ENCODE assay signal across 24 cellular contexts in the genomic region with DNA sequence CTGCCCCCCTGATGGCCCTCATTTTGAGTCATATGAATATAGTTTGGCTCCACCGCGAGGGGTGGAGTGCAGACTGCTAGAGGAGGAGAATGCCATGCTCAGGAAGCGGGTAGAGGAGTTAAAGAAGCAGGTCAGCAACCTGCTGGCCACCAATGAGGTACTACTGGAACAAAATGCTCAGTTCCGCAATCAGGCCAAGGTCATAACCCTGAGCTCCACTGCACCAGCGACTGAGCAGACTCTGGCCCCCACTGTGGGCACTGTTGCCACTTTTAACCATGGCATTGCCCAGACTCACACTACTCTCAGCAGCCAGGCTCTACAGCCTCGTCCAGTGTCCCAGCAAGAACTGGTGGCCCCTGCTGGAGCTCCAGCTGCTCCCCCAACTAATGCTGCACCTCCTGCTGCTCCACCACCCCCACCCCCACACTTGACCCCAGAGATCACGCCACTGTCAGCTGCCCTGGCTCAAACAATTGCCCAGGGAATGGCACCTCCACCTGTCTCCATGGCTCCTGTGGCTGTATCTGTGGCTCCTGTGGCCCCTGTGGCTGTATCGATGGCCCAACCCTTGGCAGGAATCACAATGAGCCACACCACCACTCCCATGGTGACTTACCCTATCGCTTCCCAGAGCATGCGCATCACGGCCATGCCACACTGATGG. TPM values are rescaled to one million over a fixed set of nuclear protein-coding genes. Genes with fewer than 3 reads are reported as not detected.
DNase-seq lines count a peak whose midpoint lies in the region; ATAC-seq lines count a peak whose summit lies in the region.
"Had no signal": no experiment of that assay in that cellular context is flagged by ENCODE, and none has a peak within 500 bp of the region (broad histone marks: within the 10 kb centered on the region; RNA-seq: fewer than 3 reads in every experiment).

No MANE protein-coding gene starts in this region.

- no peak for DNase-seq in activated naive CD8-positive, alpha-beta T cell treated with anti-CD3 and anti-CD28 coated beads for 36 hours
- peak; percentile 94 for DNase-seq in myocyte (ENCODE audit: low read depth)
- DNase-seq in stimulated activated naive B cell treated with anti-CD40 and anti-IgM and Interleukin-4, amounts not matched to agents 10 μg/mL and 1 μg/mL and 100 μg/mL, for 72 hours, result no peak
- DNase-seq: activated CD4-positive, alpha-beta T cell treated with anti-CD3 and anti-CD28 coated beads for 48 hours; activated naive CD4-positive, alpha-beta T cell; activated T-cell treated with anti-CD3 and anti-CD28 coated beads, Interleukin-2, amount 50 U/mL, for 1 hour; amygdala; CD8-positive, alpha-beta memory T cell; colonic mucosa; DMS 273 treated with DMSO at 0.1 percent for 48 hours; effector memory CD4-positive, alpha-beta T cell; EL; foreskin fibroblast; left cardiac atrium; NCI-H2081; NCI-H2227 treated with DMSO at 0.1 percent for 48 hours; trophoblast cell had no signal

- intact Hi-C loops in dendritic cell treated with granulocyte-macrophage colony-stimulating factor and Interleukin-4, amounts not matched to agents 40 ng/mL and 50 ng/mL, for 4 days (cut with micrococcal nuclease), result no loop called here

- no peaks in the 10 kb centered on the region for H3K27me3 Mint-ChIP-seq in activated naive CD8-positive, alpha-beta T cell
- H3K27me3 Mint-ChIP-seq in activated naive CD8-positive, alpha-beta T cell treated with anti-CD3 and anti-CD28 coated beads for 36 hours, result peaks cover 14% of the 10 kb centered on the region
- H3K27me3 Mint-ChIP-seq in dendritic cell treated with granulocyte-macrophage colony-stimulating factor and Interleukin-4, amounts not matched to agents 40 ng/mL and 50 ng/mL, for 4 days, result no peaks in the 10 kb centered on the region
- peaks cover 0 to 4% of the 10 kb centered on the region in 2 donors for H3K27me3 Mint-ChIP-seq in stimulated activated naive B cell treated with anti-CD40 and anti-IgM and Interleukin-4, amounts not matched to agents 10 μg/mL and 1 μg/mL and 100 μg/mL, for 72 hours
- H3K27me3 Mint-ChIP-seq: memory B cell had no signal

- ATAC-seq in stimulated activated naive B cell treated with anti-CD40 and anti-IgM and Interleukin-4, amounts not matched to agents 10 μg/mL and 1 μg/mL and 100 μg/mL, for 72 hours (replicated peaks), result no peak
- ATAC-seq in HG02973 (IDR thresholded peaks at IDR 0.05; ENCODE audit: unreplicated experiment) (no peak), HG03039 (IDR thresholded peaks at IDR 0.05; ENCODE audit: unreplicated experiment) (no peak), HG03025 (IDR thresholded peaks at IDR 0.05; ENCODE audit: low FRiP score, unreplicated experiment) (no peak)
- ATAC-seq: GM12878, left cardiac atrium had no signal

- H3K9me3 Mint-ChIP-seq in activated naive CD8-positive, alpha-beta T cell (ENCODE audit: low read depth), result no peaks in the 10 kb centered on the region
- no peaks in the 10 kb centered on the region for H3K9me3 Mint-ChIP-seq in activated naive CD8-positive, alpha-beta T cell treated with anti-CD3 and anti-CD28 coated beads for 36 hours
- no peaks in the 10 kb centered on the region for H3K9me3 Mint-ChIP-seq in dendritic cell treated with granulocyte-macrophage colony-stimulating factor and Interleukin-4, amounts not matched to agents 40 ng/mL and 50 ng/mL, for 4 days
- no peaks in the 10 kb centered on the region for H3K9me3 Mint-ChIP-seq in stimulated activated naive B cell treated with anti-CD40 and anti-IgM and Interleukin-4, amounts not matched to agents 10 μg/mL and 1 μg/mL and 100 μg/mL, for 72 hours
- H3K9me3 Mint-ChIP-seq: CD8-positive, alpha-beta memory T cell; memory B cell had no signal

- no peak overlapping the region for H3K4me3 Mint-ChIP-seq in activated naive CD8-positive, alpha-beta T cell
- no peak overlapping the region for H3K4me3 Mint-ChIP-seq in activated naive CD8-positive, alpha-beta T cell treated with anti-CD3 and anti-CD28 coated beads for 36 hours
- H3K4me3 Mint-ChIP-seq in dendritic cell treated with granulocyte-macrophage colony-stimulating factor and Interleukin-4, amounts not matched to agents 40 ng/mL and 50 ng/mL, for 4 days, result no peak overlapping the region
- H3K4me3 Mint-ChIP-seq in stimulated activated naive B cell treated with anti-CD40 and anti-IgM and Interleukin-4, amounts not matched to agents 10 μg/mL and 1 μg/mL and 100 μg/mL, for 72 hours, result no peak overlapping the region
- H3K4me3 Mint-ChIP-seq: memory B cell had no signal

- peaks cover 37% of the 10 kb centered on the region for H3K4me1 Mint-ChIP-seq in activated naive CD8-positive, alpha-beta T cell (ENCODE audit: low read depth)
- peaks cover 37% of the 10 kb centered on the region for H3K4me1 Mint-ChIP-seq in activated naive CD8-positive, alpha-beta T cell treated with anti-CD3 and anti-CD28 coated beads for 36 hours
- peaks cover 69% of the 10 kb centered on the region for H3K4me1 Mint-ChIP-seq in dendritic cell treated with granulocyte-macrophage colony-stimulating factor and Interleukin-4, amounts not matched to agents 40 ng/mL and 50 ng/mL, for 4 days (ENCODE audit: low read depth)
- peaks cover 36 to 46% of the 10 kb centered on the region in 2 donors for H3K4me1 Mint-ChIP-seq in stimulated activated naive B cell treated with anti-CD40 and anti-IgM and Interleukin-4, amounts not matched to agents 10 μg/mL and 1 μg/mL and 100 μg/mL, for 72 hours

- H3K27ac Mint-ChIP-seq in activated naive CD8-positive, alpha-beta T cell, result peak overlapping the region; percentile 28
- H3K27ac Mint-ChIP-seq in activated naive CD8-positive, alpha-beta T cell treated with anti-CD3 and anti-CD28 coated beads for 36 hours, result no peak overlapping the region
- peak overlapping the region; percentile 3 for H3K27ac Mint-ChIP-seq in dendritic cell treated with granulocyte-macrophage colony-stimulating factor and Interleukin-4, amounts not matched to agents 40 ng/mL and 50 ng/mL, for 4 days
- H3K27ac Mint-ChIP-seq in stimulated activated naive B cell treated with anti-CD40 and anti-IgM and Interleukin-4, amounts not matched to agents 10 μg/mL and 1 μg/mL and 100 μg/mL, for 72 hours, result peak overlapping the region; percentile 73
- H3K27ac Mint-ChIP-seq: memory B cell had no signal

- H3K36me3 Mint-ChIP-seq in activated naive CD8-positive, alpha-beta T cell, result peaks cover 11% of the 10 kb centered on the region
- peaks cover 39% of the 10 kb centered on the region for H3K36me3 Mint-ChIP-seq in activated naive CD8-positive, alpha-beta T cell treated with anti-CD3 and anti-CD28 coated beads for 36 hours
- peaks cover 74% of the 10 kb centered on the region for H3K36me3 Mint-ChIP-seq in dendritic cell treated with granulocyte-macrophage colony-stimulating factor and Interleukin-4, amounts not matched to agents 40 ng/mL and 50 ng/mL, for 4 days (ENCODE audit: low read depth)
- H3K36me3 Mint-ChIP-seq in stimulated activated naive B cell treated with anti-CD40 and anti-IgM and Interleukin-4, amounts not matched to agents 10 μg/mL and 1 μg/mL and 100 μg/mL, for 72 hours, result peaks cover 29 to 52% of the 10 kb centered on the region in 2 donors

RNA-seq across cellular contexts. Expression of a gene that starts 3.3 kb away (rescaled TPM):
- 1 to 10 TPM; 6.9 to 7.2 TPM for total RNA-seq in activated naive CD8-positive, alpha-beta T cell treated with anti-CD3 and anti-CD28 coated beads for 36 hours
- total RNA-seq in myocyte, result 4.9 and 5.5 TPM in 2 replicates
- polyA plus RNA-seq in myocyte (2012), result 5.7 TPM

RNA-seq across cellular contexts. Expression of a gene that starts 4.9 kb away (rescaled TPM):
- 1,000 to 10,000 TPM; 5,444 to 5,630 TPM for total RNA-seq in activated naive CD8-positive, alpha-beta T cell treated with anti-CD3 and anti-CD28 coated beads for 36 hours
- 1,498 and 1,992 TPM in 2 replicates for total RNA-seq in myocyte
- 5,312 TPM for polyA plus RNA-seq in myocyte (2012)

RNA-seq across cellular contexts. Expression of a gene that starts 6.7 kb away (rescaled TPM):
- total RNA-seq in activated naive CD8-positive, alpha-beta T cell treated with anti-CD3 and anti-CD28 coated beads for 36 hours, result 100 to 1,000 TPM; 153 to 155 TPM
- 442 and 481 TPM in 2 replicates for total RNA-seq in myocyte
- 152 TPM for polyA plus RNA-seq in myocyte (2012)

RNA-seq across cellular contexts. Expression of a gene that starts 17.0 kb away (rescaled TPM):
- total RNA-seq in activated naive CD8-positive, alpha-beta T cell treated with anti-CD3 and anti-CD28 coated beads for 36 hours, result 100 to 1,000 TPM; 552 to 588 TPM
- total RNA-seq in myocyte, result 233 and 241 TPM in 2 replicates
- 105 TPM for polyA plus RNA-seq in myocyte (2012)

RNA-seq across cellular contexts. Expression of a gene that starts 31.1 kb away (rescaled TPM):
- 10 to 100 TPM; 67.9 to 76.2 TPM for total RNA-seq in activated naive CD8-positive, alpha-beta T cell treated with anti-CD3 and anti-CD28 coated beads for 36 hours
- total RNA-seq in myocyte, result 3,936 and 4,339 TPM in 2 replicates
- polyA plus RNA-seq in myocyte (2012), result 728 TPM
